ENCODE assay signal across 18 cellular contexts in genomic region chr17:73099504-73099903, GRCh38. TPM values are rescaled to one million over a fixed set of nuclear protein-coding genes. Genes with fewer than 3 reads are reported as not detected.
DNase-seq lines count a peak whose midpoint lies in the region; ATAC-seq and TF ChIP-seq lines count a peak whose summit lies in the region.
"Had no signal": no experiment of that assay in that cellular context is flagged by ENCODE, and none has a peak within 500 bp of the region (broad histone marks: within the 10 kb centered on the region; RNA-seq: fewer than 3 reads in every experiment).

No MANE protein-coding gene starts in this region.

- no peak overlapping the region for H2BK5ac ChIP-seq in H9 (ENCODE audit: insufficient read length, low read length)

- no peak for TF ChIP-seq RAD21 in neural cell (conservative IDR thresholded peaks at IDR 0.05)

- no peaks in the 10 kb centered on the region for H3K4me1 ChIP-seq in H9 (ENCODE audit: insufficient read depth, low read length)

- peak overlapping the region; percentile 20; the same call in 1 of the 2 replicates for H3K14ac ChIP-seq in H9 (ENCODE audit: insufficient read depth, low read length)

- H3K4me1 Mint-ChIP-seq in H9 (peaks cover 9 to 10% of the 10 kb centered on the region in 2 experiments), WTC11 (peaks cover 8% of the 10 kb centered on the region)

- TF ChIP-seq CTCF in H9 (conservative IDR thresholded peaks at IDR 0.05) (no peak), WTC11 (IDR thresholded peaks at IDR 0.05) (no peak), neural cell (IDR thresholded peaks at IDR 0.05; ENCODE audit: poor library complexity, severe bottlenecking) (no peak), GM10266 (IDR thresholded peaks at IDR 0.05; ENCODE audit: control insufficient read depth, insufficient read depth, low read depth, missing control alignments) (no peak)

- H2BK12ac ChIP-seq in H9 (ENCODE audit: insufficient read length, low read depth, low read length) = no peak overlapping the region

- DNase-seq in H9 (no peak), NCI-H146 treated with DMSO at 0.1 percent for 48 hours (lab: John Stamatoyannopoulos, UW; ENCODE audit: unreplicated experiment) (peak; percentile 77), WTC11 (ENCODE audit: low spot score) (no peak), NCI-H1694 (lab: John Stamatoyannopoulos, UW) (no peak), GM10266 (ENCODE audit: extremely low spot score) (no peak), NCI-H526 (lab: John Stamatoyannopoulos, UW) (no peak)
- DNase-seq: activated CD8-positive, alpha-beta T cell treated with anti-CD3 and anti-CD28 coated beads for 36 hours; DMS 273 treated with DMSO at 0.1 percent for 48 hours; left colon; mucosa of descending colon; NCI-H1105; NCI-H510A; PC-3; stimulated activated CD4-positive, alpha-beta T cell treated with anti-CD3 and anti-CD28 coated beads, Interleukin-4, amount 100 ng/mL, for 1 hour had no signal

- no peak overlapping the region for H3T11ph ChIP-seq in H9 (ENCODE audit: low read length)

- TF ChIP-seq EP300 in neural cell (conservative IDR thresholded peaks at IDR 0.05; ENCODE audit: poor library complexity, severe bottlenecking) = no peak

- no peak overlapping the region for H3K9ac ChIP-seq in H9 (ENCODE audit: extremely low read depth, insufficient read length, low read length)
- no peak overlapping the region for H3K9ac ChIP-seq in neural cell (ENCODE audit: low read length)

- H4K20me1 ChIP-seq in H9 (ENCODE audit: control insufficient read depth, insufficient read depth, insufficient read length) = no peaks in the 10 kb centered on the region
- H4K20me1 ChIP-seq in neural cell (ENCODE audit: insufficient read depth) = no peaks in the 10 kb centered on the region

- H3K9me3 Mint-ChIP-seq in H9 = peaks cover 2 to 6% of the 10 kb centered on the region in 2 experiments; a peak in 2 of 5 replicates
- peaks cover 7% of the 10 kb centered on the region for H3K9me3 Mint-ChIP-seq in WTC11
- H3K9me3 Mint-ChIP-seq: activated CD8-positive, alpha-beta T cell treated with anti-CD3 and anti-CD28 coated beads for 36 hours had no signal

- H3F3A ChIP-seq in neural cell (ENCODE audit: insufficient read depth, low read length, poor library complexity, severe bottlenecking) = no peaks in the 10 kb centered on the region

- H3K27ac Mint-ChIP-seq in H9 = no peak overlapping the region
- H3K27ac Mint-ChIP-seq in WTC11 = no peak overlapping the region
- H3K27ac Mint-ChIP-seq: activated CD8-positive, alpha-beta T cell treated with anti-CD3 and anti-CD28 coated beads for 36 hours; B cell; IgD-negative memory B cell had no signal

- no peaks in the 10 kb centered on the region for H3K36me3 ChIP-seq in neural cell (ENCODE audit: insufficient read depth, low read length)
- H3K36me3 ChIP-seq: cardiac muscle cell had no signal

- no peak overlapping the region for H3K56ac ChIP-seq in H9 (ENCODE audit: insufficient read length, low read depth, low read length)

- peak; percentile 73 for ATAC-seq in WTC11
- ATAC-seq: activated CD8-positive, alpha-beta T cell treated with anti-CD3 and anti-CD28 coated beads for 36 hours; left colon; mucosa of descending colon; PC-3 had no signal

- CTCF ChIA-PET in WTC11 (lab: Charles Lee) = interaction anchor here (1.2 kb wide), 1 partner anchor 372 kb away, joined by 3 read pairs; no protein-coding TSS in a partner anchor

- H3K18ac ChIP-seq in H9 (ENCODE audit: insufficient read length, low read depth, low read length) = no peak overlapping the region

- H2AFZ ChIP-seq in H9 (ENCODE audit: low read length) (no peak overlapping the region), neural cell (ENCODE audit: low read depth, low read length) (no peak overlapping the region)

- H3K9me2 ChIP-seq in neural cell (ENCODE audit: insufficient read depth, low read length) = no peaks in the 10 kb centered on the region

- H3K27ac ChIP-seq in H9 (ENCODE audit: insufficient read length, low read depth, low read length) = no peak overlapping the region
- H3K27ac ChIP-seq in neural cell (ENCODE audit: low read length) = no peak overlapping the region
- H3K27ac ChIP-seq: cardiac muscle cell had no signal

- H3K27me3 Mint-ChIP-seq in H9 (ENCODE audit: low read depth) (no peaks in the 10 kb centered on the region; the same call in 1 of the 2 replicates), WTC11 (ENCODE audit: low read depth) (no peaks in the 10 kb centered on the region; the same call in 1 of the 2 replicates)

- no peaks in the 10 kb centered on the region for H3K27me3 ChIP-seq in H9 (ENCODE audit: insufficient read depth, low read length)
- no peaks in the 10 kb centered on the region for H3K27me3 ChIP-seq in neural cell (ENCODE audit: insufficient read depth, low read depth, low read length)
- H3K27me3 ChIP-seq: cardiac muscle cell had no signal

- H3K9me3 ChIP-seq in H9 (ENCODE audit: control insufficient read depth, low read depth, low read length) = no peaks in the 10 kb centered on the region
- H3K9me3 ChIP-seq in neural cell (ENCODE audit: low read length) = no peaks in the 10 kb centered on the region
- H3K9me3 ChIP-seq: mucosa of descending colon had no signal

- H3K4me3 Mint-ChIP-seq in H9 (no peak overlapping the region; a peak in 1 of 5 replicates), WTC11 (no peak overlapping the region)
- H3K4me3 Mint-ChIP-seq: activated CD8-positive, alpha-beta T cell treated with anti-CD3 and anti-CD28 coated beads for 36 hours; B cell; IgD-negative memory B cell had no signal

- H3K36me3 Mint-ChIP-seq in H9 (ENCODE audit: insufficient read depth in 1 of 3, low read depth in 3 of 3) = no peaks in the 10 kb centered on the region; a peak in 3 of 7 replicates
- H3K36me3 Mint-ChIP-seq in WTC11 = peaks cover 3% of the 10 kb centered on the region; the same call in 1 of the 2 replicates
- H3K36me3 Mint-ChIP-seq: IgD-negative memory B cell had no signal

- H3K79me2 ChIP-seq in H9 (ENCODE audit: insufficient read depth, low read length) (no peaks in the 10 kb centered on the region), neural cell (replicated peaks; ENCODE audit: insufficient read depth, low read length) (no peaks in the 10 kb centered on the region)

- H4K5ac ChIP-seq in H9 (ENCODE audit: insufficient read length, low read depth, low read length) = no peak overlapping the region

- no peak overlapping the region for H3K4ac ChIP-seq in H9 (ENCODE audit: low read depth, low read length)

- H3K4me3 ChIP-seq in neural cell (ENCODE audit: low read length) = no peak overlapping the region
- H3K4me3 ChIP-seq: cardiac muscle cell, mucosa of descending colon had no signal

- no CpG with 5 or more reads among the region's 10 CpGs for WGBS in H9 (ENCODE audit: extremely low coverage, insufficient read length, low lambda C conversion rate)

- POLR2A ChIA-PET in WTC11 (lab: Charles Lee) = interaction anchor here (0.7 kb wide), 1 partner anchor 62 kb away, joined by 3 read pairs; no protein-coding TSS in a partner anchor

- no peak overlapping the region for H2BK20ac ChIP-seq in H9 (ENCODE audit: low read depth, low read length, poor library complexity, severe bottlenecking)

- H3K4me2 ChIP-seq in H9 (ENCODE audit: insufficient read depth, insufficient read length, low read length) = no peak overlapping the region
- no peak overlapping the region for H3K4me2 ChIP-seq in neural cell (ENCODE audit: low read length)

- H3K23ac ChIP-seq in H9 (ENCODE audit: insufficient read length, low read depth, low read length) = no peak overlapping the region

- H3K79me1 ChIP-seq in H9 (ENCODE audit: insufficient read depth, low read depth, low read length, poor library complexity, severe bottlenecking) = no peaks in the 10 kb centered on the region

- H3K23me2 ChIP-seq in H9 (ENCODE audit: insufficient read length, low read depth, low read length, poor library complexity, severe bottlenecking) = no peaks in the 10 kb centered on the region

- no peak overlapping the region for H4K8ac ChIP-seq in H9 (replicated peaks; ENCODE audit: insufficient read length, low read depth, low read length)

- no peak overlapping the region for H2AK5ac ChIP-seq in H9 (ENCODE audit: insufficient read length, low read length)

- no peak overlapping the region for H4K91ac ChIP-seq in H9 (ENCODE audit: insufficient read length, low read depth, low read length)

- no peak overlapping the region for H2BK15ac ChIP-seq in H9 (ENCODE audit: low read depth, low read length)

- H2BK120ac ChIP-seq in H9 (ENCODE audit: low read depth, low read length, poor library complexity, severe bottlenecking) = no peak overlapping the region

TF ChIP-seq in WTC11, 78 proteins besides CTCF, POLR2A, EP300 and RAD21:
- TF ChIP-seq ZNF263 (CRISPR knock-in tag; IDR thresholded peaks at IDR 0.05; ENCODE audit: low read depth) = no peak
- TF ChIP-seq MYBL2 (CRISPR knock-in tag; IDR thresholded peaks at IDR 0.05) = no peak
- no peak for TF ChIP-seq TEAD4 (CRISPR knock-in tag; IDR thresholded peaks at IDR 0.05)
- no peak for TF ChIP-seq IRF1 (CRISPR knock-in tag; IDR thresholded peaks at IDR 0.05)
- no peak for TF ChIP-seq NFYB (CRISPR knock-in tag; conservative IDR thresholded peaks at IDR 0.05; ENCODE audit: low read depth)
- TF ChIP-seq ZNF416 (CRISPR knock-in tag; IDR thresholded peaks at IDR 0.05) = no peak

TF ChIP-seq in neural cell, 6 proteins besides CTCF, POLR2A, EP300 and RAD21:
- TF ChIP-seq EZH2 (IDR thresholded peaks at IDR 0.05; ENCODE audit: borderline replicate concordance, insufficient read depth, low read length, poor library complexity, severe bottlenecking) (no peak), POLR2AphosphoS5 (IDR thresholded peaks at IDR 0.05) (peak; percentile 19)

RNA-seq across cellular contexts. Expression of gene SLC39A11, which starts 7.0 kb away (rescaled TPM):
- total RNA-seq in H9 (2021) (14.5 and 15.2 TPM in 2 replicates), WTC11 (2021) (18.9 to 25.5 TPM (median 22.3 TPM) in 3 replicates)
- polyA plus RNA-seq in neural cell = 7.4 and 8.0 TPM in 2 replicates
- 7.1 and 8.2 TPM in 2 replicates for polyA minus RNA-seq in neural cell
